In the genomic region with DNA sequence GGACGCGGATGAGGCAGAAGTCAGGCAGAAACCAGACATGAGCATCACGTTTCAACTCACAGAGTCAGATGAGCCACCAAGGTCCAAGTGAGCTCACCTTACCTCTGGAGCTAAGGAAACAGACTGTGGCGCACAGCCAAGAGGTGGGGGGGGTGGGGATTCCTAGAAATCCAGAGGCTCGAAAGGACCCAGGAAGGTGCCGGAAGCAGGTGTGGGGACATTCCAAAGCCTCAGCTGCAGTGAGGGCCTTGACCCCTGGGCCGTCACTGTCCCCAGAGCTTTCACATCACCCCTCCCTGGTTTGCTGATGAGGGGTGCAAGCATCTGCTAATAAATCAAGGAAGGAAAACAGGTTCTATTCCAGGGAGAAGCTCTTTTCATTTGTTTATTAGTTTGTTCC, we compare ENCODE assay signal across 25 cellular contexts. TPM values are rescaled to one million over a fixed set of nuclear protein-coding genes. Genes with fewer than 3 reads are reported as not detected.
DNase-seq lines count a peak whose midpoint lies in the region; ATAC-seq and TF ChIP-seq lines count a peak whose summit lies in the region.
"Had no signal": no experiment of that assay in that cellular context is flagged by ENCODE, and none has a peak within 500 bp of the region (broad histone marks: within the 10 kb centered on the region; RNA-seq: fewer than 3 reads in every experiment).

No MANE protein-coding gene starts in this region.

- no peak overlapping the region for H4K8ac ChIP-seq in trophoblast cell (ENCODE audit: low read depth, low read length)

- H3K27ac ChIP-seq in HEK293 (ENCODE audit: extremely low read depth, low read depth, low read length): no peak overlapping the region
- no peak overlapping the region for H3K27ac ChIP-seq in trophoblast cell (ENCODE audit: low read depth, low read length)
- no peak overlapping the region for H3K27ac ChIP-seq in upper lobe of left lung
- H3K27ac ChIP-seq: A549; BLaER1 treated with 17β-estradiol and CSF1 and Interleukin-3, amounts not matched to agents 10 nM and 100 nM had no signal

- ATAC-seq in upper lobe of left lung (ENCODE audit: low FRiP score in 2 of 2): no peak
- ATAC-seq: A549, GM12878, GM23338, HCT116 had no signal

- no peak overlapping the region for H3K9ac ChIP-seq in trophoblast cell (ENCODE audit: low read length)
- H3K9ac ChIP-seq: BLaER1 treated with 17β-estradiol and CSF1 and Interleukin-3, amounts not matched to agents 10 nM and 100 nM had no signal

- H3K4me1 ChIP-seq in HEK293 (ENCODE audit: control insufficient read depth, insufficient read depth, low read length) (no peaks in the 10 kb centered on the region), trophoblast cell (ENCODE audit: control insufficient read depth in 1 of 2, insufficient read depth in 2 of 2, low read length in 2 of 2) (peaks cover 0 to 2% of the 10 kb centered on the region in 2 experiments), upper lobe of left lung (peaks cover 0 to 4% (median 0%) of the 10 kb centered on the region in 4 donors)
- H3K4me1 ChIP-seq: BE2C had no signal

- TF ChIP-seq EP300 in upper lobe of left lung (IDR thresholded peaks at IDR 0.05): no peak

- no peak overlapping the region for H2AFZ ChIP-seq in trophoblast cell (ENCODE audit: insufficient read depth, low read length, poor library complexity)
- H2AFZ ChIP-seq: GM23338 had no signal

- H3K4me3 ChIP-seq in HEK293 (ENCODE audit: low read depth, low read length) (no peak overlapping the region), trophoblast cell (ENCODE audit: low read depth, low read length) (no peak overlapping the region), upper lobe of left lung (no peak overlapping the region)
- H3K4me3 ChIP-seq: A549; BLaER1 treated with 17β-estradiol and CSF1 and Interleukin-3, amounts not matched to agents 10 nM and 100 nM; GM12878; GM23338 had no signal

- CTCF ChIA-PET in HEK293 (lab: Yijun Ruan, JAX): interaction anchor here (0.6 to 1.6 kb wide), 8 partner anchors 10 to 683 kb away, joined by 3 to 6 read pairs (median 3); no protein-coding TSS in a partner anchor

- TF ChIP-seq CTCF in HEK293 (tag by site-specific recombination; IDR thresholded peaks at IDR 0.05) (no peak), upper lobe of left lung (IDR thresholded peaks at IDR 0.05) (no peak)

- H3K4ac ChIP-seq in trophoblast cell (ENCODE audit: low read depth, low read length): no peak overlapping the region

- H2BK120ac ChIP-seq in trophoblast cell (ENCODE audit: insufficient read depth, low read length, poor library complexity): no peak overlapping the region

- H3K4me2 ChIP-seq in trophoblast cell (ENCODE audit: low read length): no peak overlapping the region
- H3K4me2 ChIP-seq: A549; BLaER1 treated with 17β-estradiol and CSF1 and Interleukin-3, amounts not matched to agents 10 nM and 100 nM; GM23338 had no signal

- POLR2A ChIA-PET in HEK293 (lab: Yijun Ruan, JAX): interaction anchor here (0.6 kb wide), 1 partner anchor 355 kb away, joined by 4 read pairs; no protein-coding TSS in a partner anchor

- no peak overlapping the region for H2BK5ac ChIP-seq in trophoblast cell (ENCODE audit: low read depth, low read length, poor library complexity)

- no peaks in the 10 kb centered on the region for H3K79me1 ChIP-seq in trophoblast cell (ENCODE audit: low read length)

- no peaks in the 10 kb centered on the region for H3K79me2 ChIP-seq in trophoblast cell (ENCODE audit: control insufficient read depth, insufficient read depth, low read length, poor library complexity)

- WGBS in trophoblast cell (ENCODE audit: extremely low coverage, insufficient coverage, insufficient read length): no CpG with 5 or more reads among the region's 7 CpGs
- 80% methylated on average over 7 of the region's 7 CpGs for WGBS in upper lobe of left lung, 2 donors

- no peak overlapping the region for H4K91ac ChIP-seq in trophoblast cell (ENCODE audit: low read depth, low read length)

- no peak overlapping the region for H3K18ac ChIP-seq in trophoblast cell (ENCODE audit: low read length)

- H3K36me3 ChIP-seq in HEK293 (ENCODE audit: control insufficient read depth in 2 of 2, insufficient read depth in 1 of 2, low read length in 2 of 2) (no peaks in the 10 kb centered on the region), trophoblast cell (ENCODE audit: control insufficient read depth in 1 of 2, insufficient read depth in 2 of 2, low read length in 2 of 2) (peaks cover 11 to 13% of the 10 kb centered on the region in 2 experiments), upper lobe of left lung (peaks cover 0 to 12% (median 4%) of the 10 kb centered on the region in 4 donors)
- H3K36me3 ChIP-seq: BE2C had no signal

- no peak overlapping the region for H2BK12ac ChIP-seq in trophoblast cell (ENCODE audit: low read length)

- H2AK5ac ChIP-seq in trophoblast cell (ENCODE audit: low read length): no peak overlapping the region

- no peak overlapping the region for H3K14ac ChIP-seq in trophoblast cell (ENCODE audit: low read length)

- DNase-seq in left kidney (ENCODE audit: low read depth, low spot score): peak; percentile 45
- peak; percentile 34 to 46 for DNase-seq in trophoblast cell
- DNase-seq in cerebellum (ENCODE audit: low spot score): no peak
- DNase-seq in upper lobe of left lung: no peak
- DNase-seq in SK-N-DZ (ENCODE audit: low spot score): no peak
- DNase-seq: 8988T; ACHN; AML-193; BE2C; CD4-positive, alpha-beta T cell; CD8-positive, alpha-beta memory T cell; DMS 273 treated with DMSO at 0.1 percent for 48 hours; DMS79; EL; GDM1; H9; HFFc6 had no signal

- no peaks in the 10 kb centered on the region for H3K27me3 ChIP-seq in trophoblast cell (ENCODE audit: insufficient read depth, low read length)
- no peaks in the 10 kb centered on the region for H3K27me3 ChIP-seq in upper lobe of left lung
- H3K27me3 ChIP-seq: BE2C; BLaER1 treated with 17β-estradiol and CSF1 and Interleukin-3, amounts not matched to agents 10 nM and 100 nM had no signal

- H4K12ac ChIP-seq in trophoblast cell (ENCODE audit: low read depth, low read length): no peak overlapping the region

- H3K9me3 ChIP-seq in HEK293 (ENCODE audit: control insufficient read depth, insufficient read depth, low read depth, low read length): no peaks in the 10 kb centered on the region; the same call in 1 of the 2 replicates
- no peaks in the 10 kb centered on the region for H3K9me3 ChIP-seq in trophoblast cell (ENCODE audit: insufficient read depth, low read depth, low read length)
- H3K9me3 ChIP-seq in upper lobe of left lung: peaks cover 0 to 6% (median 4%) of the 10 kb centered on the region in 4 donors
- H3K9me3 ChIP-seq: BE2C had no signal

- no peak overlapping the region for H3K23ac ChIP-seq in trophoblast cell (ENCODE audit: low read length)

- TF ChIP-seq POLR2A in upper lobe of left lung (IDR thresholded peaks at IDR 0.05): no peak

TF ChIP-seq in HEK293, 187 proteins besides CTCF, POLR2A, EP300 and RAD21:
- no peak for TF ChIP-seq GLIS2 (tag by site-specific recombination; IDR thresholded peaks at IDR 0.05)
- TF ChIP-seq HOXD13 (CRISPR knock-in tag; IDR thresholded peaks at IDR 0.05; ENCODE audit: borderline replicate concordance): no peak
- TF ChIP-seq, protein P1, sequence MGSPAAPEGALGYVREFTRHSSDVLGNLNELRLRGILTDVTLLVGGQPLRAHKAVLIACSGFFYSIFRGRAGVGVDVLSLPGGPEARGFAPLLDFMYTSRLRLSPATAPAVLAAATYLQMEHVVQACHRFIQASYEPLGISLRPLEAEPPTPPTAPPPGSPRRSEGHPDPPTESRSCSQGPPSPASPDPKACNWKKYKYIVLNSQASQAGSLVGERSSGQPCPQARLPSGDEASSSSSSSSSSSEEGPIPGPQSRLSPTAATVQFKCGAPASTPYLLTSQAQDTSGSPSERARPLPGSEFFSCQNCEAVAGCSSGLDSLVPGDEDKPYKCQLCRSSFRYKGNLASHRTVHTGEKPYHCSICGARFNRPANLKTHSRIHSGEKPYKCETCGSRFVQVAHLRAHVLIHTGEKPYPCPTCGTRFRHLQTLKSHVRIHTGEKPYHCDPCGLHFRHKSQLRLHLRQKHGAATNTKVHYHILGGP (tag by site-specific recombination; IDR thresholded peaks at IDR 0.05): peak; percentile 69
- no peak for TF ChIP-seq ZNF350 (tag by site-specific recombination; IDR thresholded peaks at IDR 0.05)
- no peak for TF ChIP-seq EGR2 (tag by site-specific recombination; IDR thresholded peaks at IDR 0.05; ENCODE audit: low read depth)

RNA-seq across cellular contexts. Expression of a gene that starts 29.3 kb away (rescaled TPM):
- 0.34 and 0.47 TPM in 2 replicates for polyA plus RNA-seq in trophoblast cell (2013)
- total RNA-seq in cerebellum: 0.27 TPM
- 1 to 10 TPM in 1 of 6 donors, under 1 TPM in 3, not detected in 2; 0.10 to 6.9 (median 0.27) TPM for total RNA-seq in upper lobe of left lung
- not detected in 2 replicates for polyA plus RNA-seq in SK-N-DZ (2014; cell fraction: cytosol; rRNA removed)
- polyA plus RNA-seq in SK-N-DZ (2014; cell fraction: nucleus; rRNA removed): not detected in 2 replicates
- total RNA-seq: CD4-positive, alpha-beta T cell; CD8-positive, alpha-beta memory T cell; GM23338; H4; H9; HFFc6 had no signal
- polyA plus RNA-seq: A549; CD14-positive monocyte; CD8-positive, alpha-beta memory T cell; GM23338 had no signal

Comparison
In these comparisons a context has a peak if more than half of its experiments do, and no peak if none do; other contexts are left out.
1. DNase-seq: peak in left kidney (single experiment) and trophoblast cell (2 of 2); none in cerebellum (single experiment), upper lobe of left lung (0 of 2) and SK-N-DZ (single experiment).